33 cellular contexts compared by ENCODE assay signal in genomic region chr11:27477243-27477642, GRCh38.
"Had no signal": no experiment of that assay in that cellular context is flagged by ENCODE, and none has a peak within 500 bp of the region (broad histone marks: within the 10 kb centered on the region; RNA-seq: fewer than 3 reads in every experiment).

No MANE protein-coding gene starts in this region.

- H3K4me3 ChIP-seq: esophagus muscularis mucosa, gastrocnemius medialis, heart left ventricle had no signal

- H3K27ac ChIP-seq: brain microvascular endothelial cell, esophagus muscularis mucosa, foreskin keratinocyte, gastrocnemius medialis, heart left ventricle had no signal

- H3K27me3 Mint-ChIP-seq: activated naive CD8-positive, alpha-beta T cell had no signal

- DNase-seq: activated CD4-positive, alpha-beta memory T cell treated with anti-CD3 and anti-CD28 coated beads, Interleukin-2, amount 10 ng/mL, durations not matched to agents 7 days and 5 days; activated CD4-positive, alpha-beta T cell treated with anti-CD3 and anti-CD28 coated beads for 1 hour; activated CD4-positive, alpha-beta T cell treated with anti-CD3 and anti-CD28 coated beads for 4 hours; activated CD4-positive, alpha-beta T cell treated with anti-CD3 and anti-CD28 coated beads, Interleukin-2, amount 10 ng/mL, durations not matched to agents 7 days and 5 days; activated CD4-positive, alpha-beta T cell treated with anti-CD3 and anti-CD28 coated beads, Interleukin-2, amount 50 U/mL, for 4 hours; activated CD8-positive, alpha-beta memory T cell treated with anti-CD3 and anti-CD28 coated beads, Interleukin-2, amount 50 U/mL, for 48 hours; activated gamma-delta T cell; activated naive CD4-positive, alpha-beta T cell treated with anti-CD3 and anti-CD28 coated beads, Interleukin-2, amount 50 U/mL, for 16 hours; activated naive CD4-positive, alpha-beta T cell treated with Interleukin-2 at 50 U/mL for 16 hours; activated T-cell treated with anti-CD3 and anti-CD28 coated beads for 4 hours; activated T-cell treated with anti-CD3 and anti-CD28 coated beads, Interleukin-2, amount 50 U/mL, for 24 hours; activated T-cell treated with anti-CD3 and anti-CD28 coated beads, Interleukin-2, amount 50 U/mL, for 72 hours; amniotic stem cell; anterior cingulate cortex; brain microvascular endothelial cell; cortex of kidney; dermis blood vessel endothelial cell; effector CD4-positive, alpha-beta T cell; effector memory CD8-positive, alpha-beta T cell; erythroblast; foreskin keratinocyte; gastrocnemius medialis; glutamatergic neuron; heart left ventricle; T1000 had no signal

- ATAC-seq: activated T-cell treated with anti-CD3 and anti-CD28 coated beads, Interleukin-2, amount 50 U/mL, for 72 hours; effector memory CD8-positive, alpha-beta T cell; foreskin keratinocyte; gastrocnemius medialis; heart left ventricle had no signal

- H3K4me1 ChIP-seq: foreskin keratinocyte, gastrocnemius medialis had no signal

- H3K27me3 ChIP-seq: brain microvascular endothelial cell, esophagus muscularis mucosa, foreskin keratinocyte, gastrocnemius medialis, heart left ventricle had no signal

- H3K27ac Mint-ChIP-seq: activated CD4-positive, alpha-beta memory T cell treated with anti-CD3 and anti-CD28 coated beads, Interleukin-2, amount 10 ng/mL, durations not matched to agents 7 days and 5 days; activated CD4-positive, alpha-beta T cell treated with anti-CD3 and anti-CD28 coated beads, Interleukin-2, amount 10 ng/mL, durations not matched to agents 7 days and 5 days; activated naive CD8-positive, alpha-beta T cell; activated T-cell treated with anti-CD3 and anti-CD28 coated beads, Interleukin-2, amount 50 U/mL, for 24 hours; activated T-cell treated with anti-CD3 and anti-CD28 coated beads, Interleukin-2, amount 50 U/mL, for 72 hours; effector memory CD8-positive, alpha-beta T cell; T-helper 1 cell treated with Interleukin-12 subunit alpha and Interleukin-12 subunit beta and Interleukin-4 antibody, amounts not matched to agents 30 μg/mL and 1 μg/mL, for 36 hours; T-helper 2 cell treated with Interferon-gamma antibody and Interleukin-4, amounts not matched to agents 5 μg/mL and 100 μg/mL, for 36 hours had no signal

- H3K4me3 Mint-ChIP-seq: activated CD4-positive, alpha-beta memory T cell treated with anti-CD3 and anti-CD28 coated beads, Interleukin-2, amount 10 ng/mL, durations not matched to agents 7 days and 5 days; activated CD4-positive, alpha-beta T cell treated with anti-CD3 and anti-CD28 coated beads, Interleukin-2, amount 10 ng/mL, durations not matched to agents 7 days and 5 days; activated naive CD8-positive, alpha-beta T cell; activated T-cell treated with anti-CD3 and anti-CD28 coated beads, Interleukin-2, amount 50 U/mL, for 24 hours; activated T-cell treated with anti-CD3 and anti-CD28 coated beads, Interleukin-2, amount 50 U/mL, for 72 hours; central memory CD8-positive, alpha-beta T cell; effector memory CD8-positive, alpha-beta T cell; T-helper 1 cell treated with Interleukin-12 subunit alpha and Interleukin-12 subunit beta and Interleukin-4 antibody, amounts not matched to agents 30 μg/mL and 1 μg/mL, for 36 hours; T-helper 2 cell treated with Interferon-gamma antibody and Interleukin-4, amounts not matched to agents 5 μg/mL and 100 μg/mL, for 36 hours had no signal

- H3K9me3 ChIP-seq: esophagus muscularis mucosa, gastrocnemius medialis, heart left ventricle had no signal

- H3K36me3 ChIP-seq: brain microvascular endothelial cell, esophagus muscularis mucosa, gastrocnemius medialis, heart left ventricle had no signal

- FAIRE-seq: astrocyte, bronchial epithelial cell, colon had no signal

- H3K36me3 Mint-ChIP-seq: activated naive CD8-positive, alpha-beta T cell had no signal
